16 cellular contexts compared by ENCODE assay signal in the genomic region with DNA sequence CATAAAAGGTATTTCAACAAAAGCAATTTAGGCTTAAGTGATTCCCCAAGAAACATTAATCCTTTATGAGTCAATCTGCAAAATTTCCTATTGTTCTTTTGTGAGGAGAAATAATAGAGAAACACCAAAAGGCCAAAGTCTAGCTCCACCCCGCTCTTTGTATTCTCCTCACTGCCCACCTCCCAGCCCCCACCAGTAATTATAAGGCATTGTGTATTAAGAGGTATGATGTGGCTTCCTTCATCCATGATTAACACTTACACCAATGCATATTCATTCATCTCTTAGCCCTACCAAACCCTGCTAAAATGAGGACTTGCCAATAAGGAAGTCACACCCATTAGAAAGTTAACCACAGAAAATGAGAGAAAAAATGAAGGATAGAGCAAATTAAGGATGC.
"Had no signal": no experiment of that assay in that cellular context is flagged by ENCODE, and none has a peak within 500 bp of the region (broad histone marks: within the 10 kb centered on the region; RNA-seq: fewer than 3 reads in every experiment).

No MANE protein-coding gene starts in this region.

- H3K36me3 ChIP-seq: ascending aorta, lower lobe of right lung, neutrophil, sigmoid colon, transverse colon had no signal

- H3K9me3 ChIP-seq: ascending aorta, lower lobe of right lung, neutrophil, sigmoid colon, transverse colon had no signal

- DNase-seq: activated CD4-positive, alpha-beta memory T cell treated with anti-CD3 and anti-CD28 coated beads, Interleukin-2, amount 10 ng/mL, durations not matched to agents 7 days and 5 days; activated CD8-positive, alpha-beta memory T cell treated with anti-CD3 and anti-CD28 coated beads, Interleukin-2, amount 50 U/mL, for 4 hours; activated T-cell treated with anti-CD3 and anti-CD28 coated beads, Interleukin-2, amount 50 U/mL, for 72 hours; central memory CD4-positive, alpha-beta T cell; cortex of kidney; effector memory CD4-positive, alpha-beta T cell; hippocampal formation; left cardiac atrium; lower lobe of right lung; midbrain; sigmoid colon; stimulated activated CD4-positive, alpha-beta T cell treated with anti-CD3 and anti-CD28 coated beads, Interleukin-2, amount 100 ng/mL, for 24 hours; stimulated activated naive B cell treated with anti-CD40 and anti-IgM and Interleukin-4, amounts not matched to agents 10 μg/mL and 1 μg/mL and 100 μg/mL, for 72 hours; transverse colon had no signal

- ATAC-seq: activated T-cell treated with anti-CD3 and anti-CD28 coated beads, Interleukin-2, amount 50 U/mL, for 72 hours; left cardiac atrium; stimulated activated naive B cell treated with anti-CD40 and anti-IgM and Interleukin-4, amounts not matched to agents 10 μg/mL and 1 μg/mL and 100 μg/mL, for 72 hours had no signal

- H3K27ac ChIP-seq: ascending aorta, lower lobe of right lung, neutrophil, sigmoid colon, transverse colon had no signal

- H3K4me3 ChIP-seq: ascending aorta, lower lobe of right lung, sigmoid colon, transverse colon had no signal

- H3K27me3 ChIP-seq: ascending aorta, neutrophil, sigmoid colon, transverse colon had no signal
